ENCODE assay signal across 9 cellular contexts in genomic region chr14:105364100-105364708, GRCh38. TPM values are rescaled to one million over a fixed set of nuclear protein-coding genes. Genes with fewer than 3 reads are reported as not detected.
DNase-seq lines count a peak whose midpoint lies in the region; ATAC-seq, FAIRE-seq and TF ChIP-seq lines count a peak whose summit lies in the region.
"Had no signal": no experiment of that assay in that cellular context is flagged by ENCODE, and none has a peak within 500 bp of the region (broad histone marks: within the 10 kb centered on the region; RNA-seq: fewer than 3 reads in every experiment).

No MANE protein-coding gene starts in this region.

- no peak for FAIRE-seq in GM12878 (lab: Jason Lieb, UNC)
- FAIRE-seq: endothelial cell of umbilical vein had no signal

- in situ Hi-C loops in GM12878 (cut with MboI) = no loop called here

- H3K27ac Mint-ChIP-seq in Calu3 (ENCODE audit: unreplicated experiment) = no peak overlapping the region
- H3K27ac Mint-ChIP-seq in endodermal cell = no peak overlapping the region

- WGBS in GM12878 (ENCODE audit: insufficient coverage, insufficient replicate concordance, low lambda C conversion rate, missing lambda C conversion rate) = 8% methylated on average over 7 of the region's 52 CpGs
- WGBS in endodermal cell (ENCODE audit: insufficient coverage in 1 of 2, insufficient read length in 1 of 2), 2 experiments = 13 to 57% methylated on average over 3 to 52 of the region's 52 CpGs

- H3K79me2 ChIP-seq in GM12878 (ENCODE audit: control insufficient read depth, insufficient read depth, low read length) = no peaks in the 10 kb centered on the region

- SMC1A ChIA-PET in GM12878 (lab: Charles Lee; ENCODE audit: uncharacterized antibody, unreplicated experiment) = no interaction called here

- peaks cover 8% of the 10 kb centered on the region for H3K36me3 Mint-ChIP-seq in Calu3 (ENCODE audit: insufficient read depth, unreplicated experiment)
- peaks cover 25% of the 10 kb centered on the region for H3K36me3 Mint-ChIP-seq in endodermal cell (ENCODE audit: low read depth)

- peak; percentile 65 for ATAC-seq in GM12878
- no peak for ATAC-seq in HG02973 (IDR thresholded peaks at IDR 0.05; ENCODE audit: unreplicated experiment)

- DNase-seq in Calu3 (peak; percentile 32), RPMI7951 (ENCODE audit: low read depth) (peak; percentile 9), GM12878 (ENCODE audit: low read depth, low spot score) (no peak), non-pigmented ciliary epithelial cell (ENCODE audit: low read depth) (peak; percentile 23), NCI-H526 treated with DMSO at 0.1 percent for 48 hours (lab: John Stamatoyannopoulos, UW) (no peak), NCI-H345 treated with DMSO at 0.1 percent for 48 hours (lab: John Stamatoyannopoulos, UW; ENCODE audit: unreplicated experiment) (no peak), endodermal cell (no peak)

- H3K27ac ChIP-seq in GM12878 (ENCODE audit: control insufficient read depth, insufficient read depth) (no peak overlapping the region), endodermal cell (ENCODE audit: low read depth, low read length) (no peak overlapping the region)

- H3K9me3 Mint-ChIP-seq in Calu3 (ENCODE audit: low read depth, unreplicated experiment) = no peaks in the 10 kb centered on the region
- H3K9me3 Mint-ChIP-seq in endodermal cell = no peaks in the 10 kb centered on the region

- intact Hi-C loops in Calu3 (cut with micrococcal nuclease; ENCODE audit: unreplicated experiment) (no loop called here), GM12878 (cut with micrococcal nuclease; ENCODE audit: unreplicated experiment) (no loop called here)

- H3K36me3 ChIP-seq in GM12878 (ENCODE audit: control insufficient read depth in 2 of 2, insufficient read depth in 2 of 2, low read length in 1 of 2) (peaks cover 0 to 1% of the 10 kb centered on the region in 2 experiments; a peak in 1 of 4 replicates), endodermal cell (ENCODE audit: control insufficient read depth, insufficient read depth, low read length) (peaks cover 8% of the 10 kb centered on the region)

- no peak for TF ChIP-seq POLR2A in GM12878 (IDR thresholded peaks at IDR 0.05; ENCODE audit: low read depth, low read length)

- no peaks in the 10 kb centered on the region; the same call in 1 of the 2 replicates for H4K20me1 ChIP-seq in GM12878 (ENCODE audit: control insufficient read depth, insufficient read depth)

- CTCF ChIA-PET in Calu3 (lab: Charles Lee) = interaction anchor here (0.7 kb wide), 1 partner anchor 32 kb away, joined by 3 read pairs; no protein-coding TSS in a partner anchor
- CTCF ChIA-PET in GM12878 (lab: Yijun Ruan, JAX) = no interaction called here

- H3K27me3 ChIP-seq in GM12878 (replicated peaks in 1 of 2; ENCODE audit: control insufficient read depth in 2 of 2, insufficient read depth in 2 of 2, low read length in 1 of 2) (no peaks in the 10 kb centered on the region), endodermal cell (ENCODE audit: control insufficient read depth, insufficient read depth, low read length, poor library complexity, severe bottlenecking) (no peaks in the 10 kb centered on the region)

- H3K4me1 Mint-ChIP-seq in Calu3 (ENCODE audit: low read depth, unreplicated experiment) = no peaks in the 10 kb centered on the region
- no peaks in the 10 kb centered on the region for H3K4me1 Mint-ChIP-seq in endodermal cell

- no peak for TF ChIP-seq RAD21 in GM12878 (IDR thresholded peaks at IDR 0.05; ENCODE audit: insufficient read depth, low read depth, low read length)

- H3K4me1 ChIP-seq in GM12878 (ENCODE audit: control insufficient read depth, insufficient read depth, low read length) = no peaks in the 10 kb centered on the region
- H3K4me1 ChIP-seq in endodermal cell (ENCODE audit: control insufficient read depth, insufficient read depth, low read length) = no peaks in the 10 kb centered on the region

- no peak overlapping the region for H3K9ac ChIP-seq in GM12878 (ENCODE audit: control insufficient read depth, insufficient read depth, low read length)
- no peak overlapping the region for H3K9ac ChIP-seq in endodermal cell (ENCODE audit: extremely low read depth, low read length, poor library complexity, severe bottlenecking)

- H3K4me3 ChIP-seq in GM12878 = no peak overlapping the region
- H3K4me3 ChIP-seq in endodermal cell (ENCODE audit: low read length) = no peak overlapping the region

- H3K27me3 Mint-ChIP-seq in Calu3 (ENCODE audit: unreplicated experiment) = no peaks in the 10 kb centered on the region
- H3K27me3 Mint-ChIP-seq in endodermal cell (ENCODE audit: insufficient read depth) = no peaks in the 10 kb centered on the region

- POLR2A ChIA-PET in GM12878 (lab: Charles Lee) = no interaction called here

- no peak for TF ChIP-seq CTCF in Calu3 (IDR thresholded peaks at IDR 0.05; ENCODE audit: unreplicated experiment)
- TF ChIP-seq CTCF in GM12878 (IDR thresholded peaks at IDR 0.05 in 2 of 3, conservative IDR thresholded peaks at IDR 0.05 in 1 of 3; ENCODE audit: control insufficient read depth in 2 of 3, extremely low read depth in 1 of 3, insufficient read depth in 1 of 3, low read depth in 3 of 3, low read length in 3 of 3) = no peak
- no peak for TF ChIP-seq CTCF in endodermal cell (conservative IDR thresholded peaks at IDR 0.05)

- TF ChIP-seq EP300 in GM12878 (IDR thresholded peaks at IDR 0.05; ENCODE audit: borderline replicate concordance in 1 of 2, control insufficient read depth in 1 of 2, low read depth in 2 of 2, low read length in 2 of 2) = no peak

- RAD21 ChIA-PET in GM12878 (lab: Charles Lee; ENCODE audit: unreplicated experiment) = no interaction called here

- H3K4me2 ChIP-seq in GM12878 (ENCODE audit: control insufficient read depth, insufficient read depth) = no peak overlapping the region

- H2AFZ ChIP-seq in GM12878 (ENCODE audit: control insufficient read depth, low read depth, low read length) = no peak overlapping the region

- H3K4me3 Mint-ChIP-seq in Calu3 (ENCODE audit: low read depth, unreplicated experiment) (peak overlapping the region; percentile 17), endodermal cell (no peak overlapping the region)

- H3K9me3 ChIP-seq in GM12878 (replicated peaks; ENCODE audit: control insufficient read depth, insufficient read depth, low read length) (no peaks in the 10 kb centered on the region; the same call in 2 of the 3 replicates), endodermal cell (ENCODE audit: control insufficient read depth, low read length) (peaks cover 5% of the 10 kb centered on the region)

- no TSS peak for BruUV-seq in Calu3 (replicated peaks; lab: Mats Ljungman, UMichigan)
- BruUV-seq in GM12878 (replicated peaks; lab: Mats Ljungman, UMichigan) = no TSS peak

RNA-seq across cellular contexts. Expression of gene TEX22, which starts 34.1 kb away (rescaled TPM):
- 1.6 and 2.8 TPM in 2 replicates for total RNA-seq in Calu3 (2022)
- total RNA-seq in RPMI7951 (2014; rRNA removed; shearing (Covaris generic)) = not detected in 2 replicates
- total RNA-seq in GM12878 (2013; cell fraction: nucleolus; rRNA removed) = 1.2 and 2.5 TPM in 2 replicates
- 0.49 and 1.0 TPM in 2 replicates for total RNA-seq in GM12878 (2014; rRNA removed)
- 0.54 and 0.64 TPM in 2 replicates for total RNA-seq in GM12878 (2014; rRNA removed; fragmentation: Illumina TruSeq; extraction: Trizol)
- total RNA-seq in GM12878 (2021) = 2.7 and 4.0 TPM in 2 replicates
- 0.18 TPM for polyA plus RNA-seq in GM12878 (2011; ENCODE audit: low read depth)
- 0.12 and 0.15 TPM in 2 replicates for polyA plus RNA-seq in GM12878 (2011; rRNA removed)
- polyA plus RNA-seq in GM12878 (2011; cell fraction: cytosol; rRNA removed) = 0.15 and 0.32 TPM in 2 replicates
- 2.1 and 2.2 TPM in 2 replicates for polyA plus RNA-seq in GM12878 (2011; cell fraction: nucleus; rRNA removed)
- 0.32 and 0.34 TPM in 2 replicates for polyA plus RNA-seq in GM12878 (2012)
- polyA plus RNA-seq in GM12878 (2014; fragmentation: Illumina TruSeq; extraction: Trizol) = 0.12 TPM in 1 of 2 replicates, not detected in the other
- polyA plus RNA-seq in GM12878 (2014; fragmentation: Nextera tagmentation; extraction: Ambion mirVana) = under 1 TPM in 1 of 2 experiments, not detected in 1; 0.02 TPM
- 0.63 and 0.80 TPM in 2 replicates for polyA plus RNA-seq in GM12878 (2014; rRNA removed)
- polyA plus RNA-seq in GM12878 (2016; fragmentation: Nextera tagmentation; extraction: Ambion mirVana) = 1 to 10 TPM; 1.1 to 1.3 TPM
- polyA minus RNA-seq in GM12878 (2011; rRNA and poly(A)+ RNA removed) = 0.10 and 0.15 TPM in 2 replicates
- not detected in 2 replicates for polyA minus RNA-seq in GM12878 (2011; cell fraction: cytosol; rRNA and poly(A)+ RNA removed)
- 0.38 and 0.60 TPM in 2 replicates for polyA minus RNA-seq in GM12878 (2011; cell fraction: nucleus; rRNA and poly(A)+ RNA removed)
- total RNA-seq in endodermal cell = 1 to 10 TPM; 1.9 to 3.5 TPM
- polyA plus RNA-seq in endodermal cell (2013, experiment 1 of 2) = 0.57 TPM
- polyA plus RNA-seq in endodermal cell (2013, experiment 2 of 2) = 1.2 TPM

RNA-seq across cellular contexts. Expression of gene PACS2, which starts 49.7 kb away (rescaled TPM):
- 71.8 and 77.3 TPM in 2 replicates for total RNA-seq in Calu3 (2022)
- total RNA-seq in RPMI7951 (2014; rRNA removed; shearing (Covaris generic)) = 18.1 and 18.6 TPM in 2 replicates
- total RNA-seq in GM12878 (2013; cell fraction: nucleolus; rRNA removed) = 65.3 and 72.5 TPM in 2 replicates
- total RNA-seq in GM12878 (2014; rRNA removed) = 23.3 and 34.1 TPM in 2 replicates
- 9.2 and 11.4 TPM in 2 replicates for total RNA-seq in GM12878 (2014; rRNA removed; fragmentation: Illumina TruSeq; extraction: Trizol)
- 37.2 and 37.3 TPM in 2 replicates for total RNA-seq in GM12878 (2021)
- polyA plus RNA-seq in GM12878 (2011; ENCODE audit: low read depth) = 5.8 TPM
- 10.1 and 13.6 TPM in 2 replicates for polyA plus RNA-seq in GM12878 (2011; rRNA removed)
- polyA plus RNA-seq in GM12878 (2011; cell fraction: cytosol; rRNA removed) = 14.4 and 19.9 TPM in 2 replicates
- 77.0 and 85.9 TPM in 2 replicates for polyA plus RNA-seq in GM12878 (2011; cell fraction: nucleus; rRNA removed)
- 14.7 and 17.7 TPM in 2 replicates for polyA plus RNA-seq in GM12878 (2012)
- polyA plus RNA-seq in GM12878 (2014; fragmentation: Illumina TruSeq; extraction: Trizol) = 5.2 and 7.4 TPM in 2 replicates
- under 1 TPM; 0.21 to 0.91 TPM for polyA plus RNA-seq in GM12878 (2014; fragmentation: Nextera tagmentation; extraction: Ambion mirVana)
- polyA plus RNA-seq in GM12878 (2014; rRNA removed) = 30.3 and 35.7 TPM in 2 replicates
- 1 to 10 TPM; 4.5 to 5.8 TPM for polyA plus RNA-seq in GM12878 (2016; fragmentation: Nextera tagmentation; extraction: Ambion mirVana)
- polyA minus RNA-seq in GM12878 (2011; rRNA and poly(A)+ RNA removed) = 11.4 and 18.6 TPM in 2 replicates
- 10.7 and 12.1 TPM in 2 replicates for polyA minus RNA-seq in GM12878 (2011; cell fraction: cytosol; rRNA and poly(A)+ RNA removed)
- polyA minus RNA-seq in GM12878 (2011; cell fraction: nucleus; rRNA and poly(A)+ RNA removed) = 10.4 and 21.1 TPM in 2 replicates
- 100 to 1,000 TPM; 117 to 121 TPM for total RNA-seq in endodermal cell
- 83.2 TPM for polyA plus RNA-seq in endodermal cell (2013, experiment 1 of 2)
- polyA plus RNA-seq in endodermal cell (2013, experiment 2 of 2) = 79.9 TPM

RNA-seq across cellular contexts. Expression of gene MTA1, which starts 55.4 kb away (rescaled TPM):
- 161 and 168 TPM in 2 replicates for total RNA-seq in Calu3 (2022)
- 15.3 and 18.4 TPM in 2 replicates for total RNA-seq in RPMI7951 (2014; rRNA removed; shearing (Covaris generic))
- total RNA-seq in GM12878 (2013; cell fraction: nucleolus; rRNA removed) = 130 and 153 TPM in 2 replicates
- 53.3 and 62.6 TPM in 2 replicates for total RNA-seq in GM12878 (2014; rRNA removed)
- 28.1 and 30.8 TPM in 2 replicates for total RNA-seq in GM12878 (2014; rRNA removed; fragmentation: Illumina TruSeq; extraction: Trizol)
- total RNA-seq in GM12878 (2021) = 138 and 162 TPM in 2 replicates
- 20.4 TPM for polyA plus RNA-seq in GM12878 (2011; ENCODE audit: low read depth)
- 26.0 and 52.3 TPM in 2 replicates for polyA plus RNA-seq in GM12878 (2011; rRNA removed)
- polyA plus RNA-seq in GM12878 (2011; cell fraction: cytosol; rRNA removed) = 41.2 and 55.8 TPM in 2 replicates
- 459 and 605 TPM in 2 replicates for polyA plus RNA-seq in GM12878 (2011; cell fraction: nucleus; rRNA removed)
- 68.8 and 74.0 TPM in 2 replicates for polyA plus RNA-seq in GM12878 (2012)
- polyA plus RNA-seq in GM12878 (2014; fragmentation: Illumina TruSeq; extraction: Trizol) = 9.6 and 30.4 TPM in 2 replicates
- under 1 TPM; 0.14 to 0.69 TPM for polyA plus RNA-seq in GM12878 (2014; fragmentation: Nextera tagmentation; extraction: Ambion mirVana)
- 114 and 134 TPM in 2 replicates for polyA plus RNA-seq in GM12878 (2014; rRNA removed)
- polyA plus RNA-seq in GM12878 (2016; fragmentation: Nextera tagmentation; extraction: Ambion mirVana) = 10 to 100 TPM in 1 of 2 experiments, 1 to 10 TPM in 1; 7.7 to 10.3 TPM
- 22.1 and 40.2 TPM in 2 replicates for polyA minus RNA-seq in GM12878 (2011; rRNA and poly(A)+ RNA removed)
- 42.9 and 49.3 TPM in 2 replicates for polyA minus RNA-seq in GM12878 (2011; cell fraction: cytosol; rRNA and poly(A)+ RNA removed)
- polyA minus RNA-seq in GM12878 (2011; cell fraction: nucleus; rRNA and poly(A)+ RNA removed) = 62.5 and 113 TPM in 2 replicates
- total RNA-seq in endodermal cell = 100 to 1,000 TPM; 245 to 246 TPM
- 182 TPM for polyA plus RNA-seq in endodermal cell (2013, experiment 1 of 2)
- polyA plus RNA-seq in endodermal cell (2013, experiment 2 of 2) = 153 TPM

Comparison
In these comparisons a context has a peak if more than half of its experiments do, and no peak if none do; other contexts are left out.
1. DNase-seq: peak in Calu3 (single experiment), RPMI7951 (single experiment) and non-pigmented ciliary epithelial cell (single experiment); none in GM12878 (single experiment), NCI-H526 treated with DMSO at 0.1 percent for 48 hours (single experiment), NCI-H345 treated with DMSO at 0.1 percent for 48 hours (single experiment) and endodermal cell (single experiment).